ENCODE assay signal across 9 cellular contexts in genomic region chr18:46264255-46264654, GRCh38.
A peak's percentile ranks its signal among the peaks of the same experiment; 100 is the strongest.
DNase-seq lines count a peak whose midpoint lies in the region; ATAC-seq and TF ChIP-seq lines count a peak whose summit lies in the region.
"Had no signal": no experiment of that assay in that cellular context is flagged by ENCODE, and none has a peak within 500 bp of the region (broad histone marks: within the 10 kb centered on the region; RNA-seq: fewer than 3 reads in every experiment).

No MANE protein-coding gene starts in this region.

- H3K9me3 ChIP-seq in SK-N-MC (ENCODE audit: low read depth, low read length) = no peaks in the 10 kb centered on the region
- no peaks in the 10 kb centered on the region for H3K9me3 ChIP-seq in left ventricle myocardium inferior (replicated peaks)
- no peaks in the 10 kb centered on the region for H3K9me3 ChIP-seq in transverse colon

- ATAC-seq in Right ventricle myocardium inferior (peak; percentile 46), GM18520 (IDR thresholded peaks at IDR 0.05; ENCODE audit: unreplicated experiment) (no peak)

- H3K4me1 Mint-ChIP-seq in type B pancreatic cell (ENCODE audit: unreplicated experiment) = peaks cover 4% of the 10 kb centered on the region

- no peaks in the 10 kb centered on the region for H3K9me3 Mint-ChIP-seq in type B pancreatic cell

- DNase-seq in Right ventricle myocardium inferior (ENCODE audit: missing footprints) (no peak), cardiac septum (ENCODE audit: low spot score) (no peak), SK-N-MC (ENCODE audit: low read depth, low spot score) (no peak), left ventricle myocardium inferior (no peak), type B pancreatic cell (ENCODE audit: extremely low spot score, unreplicated experiment) (no peak), transverse colon (no peak), NCI-H446 treated with DMSO at 0.1 percent for 48 hours (lab: John Stamatoyannopoulos, UW) (no peak)
- DNase-seq: left cardiac atrium had no signal

- in situ Hi-C loops in transverse colon (cut with MboI; ENCODE audit: low pct_ligation_motif_present in 1 of 4, low pct_unique_long_range_greater_than_20kb in 1 of 4, low sequenced_read_pairs in 3 of 4) = no loop called here

- peak overlapping the region; percentile 39 for H3K27ac Mint-ChIP-seq in type B pancreatic cell

- H3K4me3 ChIP-seq in SK-N-MC = no peak overlapping the region
- no peak overlapping the region for H3K4me3 ChIP-seq in left ventricle myocardium inferior
- H3K4me3 ChIP-seq in transverse colon = no peak overlapping the region

- H3K36me3 ChIP-seq in SK-N-MC (ENCODE audit: insufficient read depth, low read length) (peaks cover 9% of the 10 kb centered on the region; the same call in 1 of the 2 replicates), left ventricle myocardium inferior (peaks cover 7% of the 10 kb centered on the region), transverse colon (peaks cover 0 to 14% (median 7%) of the 10 kb centered on the region in 4 donors)

- no peak overlapping the region for H3K4me3 Mint-ChIP-seq in type B pancreatic cell

- H3K4me1 ChIP-seq in left ventricle myocardium inferior = peaks cover 89% of the 10 kb centered on the region
- peaks cover 0 to 28% (median 5%) of the 10 kb centered on the region in 4 donors for H3K4me1 ChIP-seq in transverse colon

- no peak overlapping the region for H3K9ac ChIP-seq in SK-N-MC (ENCODE audit: insufficient read length)

- no peaks in the 10 kb centered on the region for H3K27me3 Mint-ChIP-seq in type B pancreatic cell

- no peak for TF ChIP-seq CTCF in left ventricle myocardium inferior (IDR thresholded peaks at IDR 0.05; ENCODE audit: borderline replicate concordance)
- no peak for TF ChIP-seq CTCF in type B pancreatic cell (conservative IDR thresholded peaks at IDR 0.05)
- TF ChIP-seq CTCF in transverse colon (IDR thresholded peaks at IDR 0.05) = no peak

- H3K36me3 Mint-ChIP-seq in type B pancreatic cell = peaks cover 20% of the 10 kb centered on the region

- H3K27ac ChIP-seq in SK-N-MC = 0 out of 2 replicates have a peak overlapping the region, but pooled peaks have one; percentile 26
- H3K27ac ChIP-seq in left ventricle myocardium inferior (replicated peaks) = peak overlapping the region; percentile 77
- H3K27ac ChIP-seq in transverse colon = no peak overlapping the region

- TF ChIP-seq EP300 in transverse colon (IDR thresholded peaks at IDR 0.05; ENCODE audit: low read depth) = no peak

- H3K27me3 ChIP-seq in left ventricle myocardium inferior (ENCODE audit: low read depth) = no peaks in the 10 kb centered on the region
- H3K27me3 ChIP-seq in transverse colon = no peaks in the 10 kb centered on the region

- intact Hi-C loops in Right ventricle myocardium inferior (cut with DNase I) (loop anchor here (5.0 to 10.0 kb wide), 2 partner anchors 47 to 651 kb away; partner anchors contain the start of genes KATNAL2 and PIAS2), cardiac septum (cut with DNase I) (loop anchor here (10.0 kb wide), 1 partner anchor 49 kb away; no protein-coding TSS in a partner anchor), left ventricle myocardium inferior (cut with micrococcal nuclease) (no loop called here), transverse colon (cut with DNase I; ENCODE audit: low total_unique reads) (no loop called here)

- TF ChIP-seq POLR2A in transverse colon (IDR thresholded peaks at IDR 0.05) = no peak

- WGBS in transverse colon (ENCODE audit: low coverage in 1 of 2), 2 donors = 29 to 48% methylated on average over 1 of the region's 1 CpG

Comparison
In these comparisons a context has a peak if more than half of its experiments do, and no peak if none do; other contexts are left out.
1. intact Hi-C loops: an anchor here in Right ventricle myocardium inferior (5.0 to 10.0 kb wide) and cardiac septum (10.0 kb wide); none called in left ventricle myocardium inferior and transverse colon.
2. H3K27ac ChIP-seq: peak in SK-N-MC (single experiment) and left ventricle myocardium inferior (single experiment); none in transverse colon (0 of 4).